ENCODE assay signal across 10 cellular contexts in the genomic region with DNA sequence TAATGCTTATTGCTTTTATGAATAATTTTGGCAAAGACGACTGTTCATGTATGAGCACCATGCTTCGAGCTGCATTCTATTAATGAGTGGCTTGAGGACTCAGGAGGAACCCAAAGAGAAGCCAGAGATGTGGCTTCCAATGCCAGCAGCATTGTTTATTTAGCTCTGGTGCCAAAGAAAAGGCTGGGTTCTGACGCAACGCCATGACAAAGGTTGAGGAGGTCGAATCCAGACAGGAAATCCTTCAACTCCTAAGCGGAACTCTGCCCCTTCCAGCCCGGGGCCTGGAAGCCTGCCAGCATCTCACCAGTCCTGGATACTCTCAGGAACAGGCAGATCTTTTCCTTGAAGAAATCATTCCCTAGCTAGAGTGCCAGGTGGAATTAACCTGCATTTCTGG.
DNase-seq lines count a peak whose midpoint lies in the region; ATAC-seq and TF ChIP-seq lines count a peak whose summit lies in the region.
"Had no signal": no experiment of that assay in that cellular context is flagged by ENCODE, and none has a peak within 500 bp of the region (broad histone marks: within the 10 kb centered on the region; RNA-seq: fewer than 3 reads in every experiment).

No MANE protein-coding gene starts in this region.

- no peak overlapping the region for H2AFZ ChIP-seq in GM23338

- no peaks in the 10 kb centered on the region for H3F3A ChIP-seq in GM23338 (replicated peaks; ENCODE audit: low read depth)

- H3K36me3 Mint-ChIP-seq in T-cell (peaks cover 5% of the 10 kb centered on the region), GM23338 (ENCODE audit: low read depth) (no peaks in the 10 kb centered on the region)
- H3K36me3 Mint-ChIP-seq in stimulated activated effector memory CD8-positive, alpha-beta T cell treated with anti-CD3 and anti-CD28 coated beads, Interleukin-12 subunit alpha, Interleukin-12 subunit beta, amount 100 ng/mL, for 72 hours, result peaks cover 9% of the 10 kb centered on the region

- no peaks in the 10 kb centered on the region for H4K20me1 ChIP-seq in GM23338 (replicated peaks; ENCODE audit: insufficient read depth)

- H3K4me3 Mint-ChIP-seq in T-cell, result no peak overlapping the region
- H3K4me3 Mint-ChIP-seq in stimulated activated effector memory CD8-positive, alpha-beta T cell treated with anti-CD3 and anti-CD28 coated beads, Interleukin-12 subunit alpha, Interleukin-12 subunit beta, amount 100 ng/mL, for 72 hours, result no peak overlapping the region
- H3K4me3 Mint-ChIP-seq in GM23338, result no peak overlapping the region

- POLR2A ChIA-PET in T-cell (lab: Charles Lee), result interaction anchor here in 1 of 2 donors (0.6 kb wide), 1 partner anchor 13 kb away, joined by 15 read pairs; no protein-coding TSS in a partner anchor

- H3K27me3 Mint-ChIP-seq in T-cell, result no peaks in the 10 kb centered on the region
- peaks cover 5% of the 10 kb centered on the region for H3K27me3 Mint-ChIP-seq in GM23338 (ENCODE audit: insufficient read depth, low read depth, poor library complexity)

- H3K9me2 ChIP-seq in GM23338 (ENCODE audit: insufficient read depth), result no peaks in the 10 kb centered on the region

- no peaks in the 10 kb centered on the region for H3K27me3 ChIP-seq in BE2C
- no peaks in the 10 kb centered on the region for H3K27me3 ChIP-seq in GM23338 (ENCODE audit: insufficient read depth)
- H3K27me3 ChIP-seq: dorsolateral prefrontal cortex had no signal

- H3K79me2 ChIP-seq in GM23338 (replicated peaks; ENCODE audit: insufficient read depth), result 0 out of 2 replicates have a peak, but pooled peaks cover 3% of the 10 kb centered on the region

- CTCF ChIA-PET in T-cell (lab: Charles Lee), result interaction anchor here (0.9 to 1.1 kb wide), 4 partner anchors 14 to 161 kb away, joined by 3 to 4 read pairs (median 3); no protein-coding TSS in a partner anchor

- H3K4me1 ChIP-seq in BE2C (peaks cover 35% of the 10 kb centered on the region), GM23338 (ENCODE audit: insufficient read depth) (peaks cover 29% of the 10 kb centered on the region)

- no peak overlapping the region for H3K4me3 ChIP-seq in BE2C (ENCODE audit: low read depth, low read length)
- no peak overlapping the region for H3K4me3 ChIP-seq in GM23338
- H3K4me3 ChIP-seq: dorsolateral prefrontal cortex had no signal

- H3K36me3 ChIP-seq in BE2C (no peaks in the 10 kb centered on the region), GM23338 (ENCODE audit: insufficient read depth) (no peaks in the 10 kb centered on the region)

- peaks cover 3 to 13% (median 6%) of the 10 kb centered on the region in 3 donors for H3K4me1 Mint-ChIP-seq in T-cell
- H3K4me1 Mint-ChIP-seq in stimulated activated effector memory CD8-positive, alpha-beta T cell treated with anti-CD3 and anti-CD28 coated beads, Interleukin-12 subunit alpha, Interleukin-12 subunit beta, amount 100 ng/mL, for 72 hours, result peaks cover 13% of the 10 kb centered on the region
- H3K4me1 Mint-ChIP-seq in GM23338, result peaks cover 33% of the 10 kb centered on the region

- H3K27ac Mint-ChIP-seq in T-cell, result no peak overlapping the region
- no peak overlapping the region for H3K27ac Mint-ChIP-seq in stimulated activated effector memory CD8-positive, alpha-beta T cell treated with anti-CD3 and anti-CD28 coated beads, Interleukin-12 subunit alpha, Interleukin-12 subunit beta, amount 100 ng/mL, for 72 hours
- no peak overlapping the region for H3K27ac Mint-ChIP-seq in GM23338

- no peaks in the 10 kb centered on the region for H3K9me3 Mint-ChIP-seq in T-cell
- no peaks in the 10 kb centered on the region for H3K9me3 Mint-ChIP-seq in stimulated activated effector memory CD8-positive, alpha-beta T cell treated with anti-CD3 and anti-CD28 coated beads, Interleukin-12 subunit alpha, Interleukin-12 subunit beta, amount 100 ng/mL, for 72 hours
- no peaks in the 10 kb centered on the region for H3K9me3 Mint-ChIP-seq in GM23338

- DNase-seq in BE2C (peak; percentile 46), NCI-H226 (peak; percentile 63), dermis microvascular lymphatic vessel endothelial cell (ENCODE audit: low read depth in 2 of 2) (peak; percentile 58 to 92), medulla oblongata (ENCODE audit: extremely low spot score) (peak; percentile 28), T-cell (no peak), GM23338 (ENCODE audit: low spot score) (no peak)
- no peak for DNase-seq in stimulated activated effector memory CD8-positive, alpha-beta T cell treated with anti-CD3 and anti-CD28 coated beads, Interleukin-12 subunit alpha, Interleukin-12 subunit beta, amount 100 ng/mL, for 72 hours (ENCODE audit: low spot score in 2 of 2)
- DNase-seq: activated CD4-positive, alpha-beta T cell treated with anti-CD3 and anti-CD28 coated beads for 4 hours had no signal

- no peaks in the 10 kb centered on the region for H3K9me3 ChIP-seq in BE2C

- no peak overlapping the region for H3K4me2 ChIP-seq in GM23338

- TF ChIP-seq CTCF in BE2C (IDR thresholded peaks at IDR 0.05; ENCODE audit: low read depth, low read length) (no peak), GM23338 (conservative IDR thresholded peaks at IDR 0.05; ENCODE audit: low read depth in 2 of 2) (no peak)

- no peak overlapping the region for H3K27ac ChIP-seq in GM23338 (ENCODE audit: low read depth)

- ATAC-seq in T-cell (replicated peaks in 1 of 4) (no peak), HG02884 (IDR thresholded peaks at IDR 0.05; ENCODE audit: unreplicated experiment) (no peak), GM23338 (no peak)
- ATAC-seq in stimulated activated effector memory CD8-positive, alpha-beta T cell treated with anti-CD3 and anti-CD28 coated beads, Interleukin-12 subunit alpha, Interleukin-12 subunit beta, amount 100 ng/mL, for 72 hours, result no peak

TF ChIP-seq in GM23338, 12 proteins besides CTCF, POLR2A, EP300 and RAD21 (continues in another document):
- TF ChIP-seq POLR2AphosphoS5 (IDR thresholded peaks at IDR 0.05; ENCODE audit: low read depth) (no peak), CREB1 (CRISPR knock-in tag; IDR thresholded peaks at IDR 0.05; ENCODE audit: low read depth) (no peak), ZNF114 (CRISPR knock-in tag; IDR thresholded peaks at IDR 0.05) (no peak), ZNF331 (CRISPR knock-in tag; IDR thresholded peaks at IDR 0.05; ENCODE audit: low read depth) (no peak), JUNB (IDR thresholded peaks at IDR 0.05; ENCODE audit: unreplicated experiment) (no peak), NANOG (IDR thresholded peaks at IDR 0.05; ENCODE audit: borderline replicate concordance) (no peak), EZH2phosphoT487 (IDR thresholded peaks at IDR 0.05; ENCODE audit: unreplicated experiment) (no peak), EZH2 (IDR thresholded peaks at IDR 0.05; ENCODE audit: low read depth, unreplicated experiment) (no peak)
- TF ChIP-seq, protein P1, sequence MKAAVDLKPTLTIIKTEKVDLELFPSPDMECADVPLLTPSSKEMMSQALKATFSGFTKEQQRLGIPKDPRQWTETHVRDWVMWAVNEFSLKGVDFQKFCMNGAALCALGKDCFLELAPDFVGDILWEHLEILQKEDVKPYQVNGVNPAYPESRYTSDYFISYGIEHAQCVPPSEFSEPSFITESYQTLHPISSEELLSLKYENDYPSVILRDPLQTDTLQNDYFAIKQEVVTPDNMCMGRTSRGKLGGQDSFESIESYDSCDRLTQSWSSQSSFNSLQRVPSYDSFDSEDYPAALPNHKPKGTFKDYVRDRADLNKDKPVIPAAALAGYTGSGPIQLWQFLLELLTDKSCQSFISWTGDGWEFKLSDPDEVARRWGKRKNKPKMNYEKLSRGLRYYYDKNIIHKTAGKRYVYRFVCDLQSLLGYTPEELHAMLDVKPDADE (IDR thresholded peaks at IDR 0.05), result no peak

Comparison
In these comparisons a context has a peak if more than half of its experiments do, and no peak if none do; other contexts are left out.
1. DNase-seq: peak in BE2C (single experiment), NCI-H226 (single experiment), dermis microvascular lymphatic vessel endothelial cell (2 of 2) and medulla oblongata (single experiment); none in T-cell (0 of 34), stimulated activated effector memory CD8-positive, alpha-beta T cell treated with anti-CD3 and anti-CD28 coated beads, Interleukin-12 subunit alpha, Interleukin-12 subunit beta, amount 100 ng/mL, for 72 hours (0 of 2) and GM23338 (single experiment).